In the genomic region with DNA sequence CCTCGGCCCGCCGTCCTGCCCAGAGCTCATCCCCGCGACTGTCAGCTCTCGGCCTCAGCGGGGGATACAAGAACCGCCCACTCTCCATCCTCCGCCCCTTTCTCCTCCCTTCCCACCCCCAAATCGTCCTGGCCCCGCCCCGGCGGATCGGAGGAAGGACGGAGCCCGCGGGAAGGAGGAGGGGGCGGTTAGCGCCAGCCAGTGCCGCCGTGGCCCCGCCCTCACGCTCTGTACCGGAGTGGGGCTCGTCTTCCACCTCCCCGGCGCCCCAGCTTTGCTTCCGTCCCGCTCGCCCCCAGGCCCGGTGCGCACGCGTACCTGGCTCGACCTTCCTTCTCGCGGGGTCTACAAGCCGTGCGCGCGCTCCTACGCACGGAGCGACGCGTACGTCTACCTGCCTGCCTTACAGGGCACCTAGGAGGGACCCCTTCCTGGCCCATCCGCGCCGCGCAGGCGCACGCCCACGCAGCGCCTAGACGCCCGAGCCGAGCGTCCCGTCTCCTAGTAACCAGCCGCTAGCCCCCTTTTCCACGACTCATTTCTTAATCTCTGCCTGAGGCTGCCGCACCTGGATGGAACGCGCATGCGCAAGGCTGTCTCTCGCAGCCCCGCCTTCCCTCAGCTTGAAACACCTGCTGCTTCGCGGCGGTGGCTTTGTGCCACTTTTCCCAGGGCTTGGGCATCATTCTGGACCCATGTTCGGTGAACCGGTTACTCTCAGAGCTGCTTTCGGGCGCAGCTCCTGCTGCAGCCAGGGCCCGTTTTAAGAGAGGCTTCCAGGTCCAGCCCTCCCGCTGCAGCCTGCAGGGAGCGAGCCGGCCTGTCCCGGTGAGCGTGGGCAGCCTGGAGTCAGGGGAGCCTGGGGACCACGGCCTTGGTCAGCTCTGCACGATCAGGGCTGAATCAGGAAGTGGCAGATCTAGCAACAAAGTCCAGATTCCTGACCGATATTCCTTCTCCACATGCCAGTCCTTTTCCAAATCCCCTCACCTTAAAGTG, we compare ENCODE assay signal across 8 cellular contexts. TPM values are rescaled to one million over a fixed set of nuclear protein-coding genes. Genes with fewer than 3 reads are reported as not detected.
DNase-seq lines count a peak whose midpoint lies in the region; FAIRE-seq and TF ChIP-seq lines count a peak whose summit lies in the region.

A gene with protein sequence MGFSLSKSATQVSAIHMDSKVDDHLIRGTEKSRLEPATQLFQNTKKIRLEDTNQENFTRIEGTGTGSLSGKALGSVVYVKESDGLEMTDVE (plus strand): TSS at position 598 of the 999 bp plus-strand sequence. CDS start 8,852 bp downstream, outside the sequence.

- TF ChIP-seq CTCF in HFFc6 (IDR thresholded peaks at IDR 0.05) = no peak

- no peak for FAIRE-seq in frontal cortex (lab: Jason Lieb, UNC)

- H3K4me3 ChIP-seq in SJCRH30 = peak within 1 kb of the TSS; percentile 78
- H3K4me3 ChIP-seq in neuronal stem cell (ENCODE audit: low read length in 2 of 2) = peak within 1 kb of the TSS; percentile 96
- peak within 1 kb of the TSS; percentile 77 to 99 (median 91) for H3K4me3 ChIP-seq in subcutaneous abdominal adipose tissue (ENCODE audit: low read depth in 1 of 5, low read length in 5 of 5)

- H3K79me1 ChIP-seq in neuronal stem cell (ENCODE audit: low read depth, low read length) = no peaks in the 10 kb centered on the region

- no peaks in the 10 kb centered on the region for H3K9me3 Mint-ChIP-seq in HFFc6

- no peak within 1 kb of the TSS for H3K4ac ChIP-seq in neuronal stem cell (ENCODE audit: low read length)

- H3K23ac ChIP-seq in neuronal stem cell (ENCODE audit: low read depth, low read length, poor library complexity) = peak within 1 kb of the TSS; percentile 83

- H3K9me3 ChIP-seq in SJCRH30 (replicated peaks) (no peaks in the 10 kb centered on the region), neuronal stem cell (replicated peaks in 1 of 2; ENCODE audit: control insufficient read depth in 2 of 2, insufficient read depth in 1 of 2, low read depth in 1 of 2, low read length in 2 of 2) (no peaks in the 10 kb centered on the region), subcutaneous abdominal adipose tissue (ENCODE audit: control insufficient read depth in 5 of 5, low read length in 5 of 5) (no peaks in the 10 kb centered on the region)

- H3K27ac ChIP-seq in SJCRH30 (peak within 1 kb of the TSS; percentile 32), neuronal stem cell (replicated peaks; ENCODE audit: low read length) (peak within 1 kb of the TSS; percentile 88), subcutaneous abdominal adipose tissue (ENCODE audit: low read depth, low read length) (peak within 1 kb of the TSS; percentile 70)

- DNase-seq in GM04504 (ENCODE audit: low read depth) = peak; percentile 42
- peak; percentile 58 for DNase-seq in HFFc6
- peak; percentile 75 for DNase-seq in MV-4-11 (lab: John Stamatoyannopoulos, UW)
- DNase-seq in SJCRH30 = peak; percentile 94 to 95
- peak; percentile 97 for DNase-seq in activated naive CD4-positive, alpha-beta T cell treated with Interleukin-2 at 50 U/mL for 16 hours
- peak; percentile 85 to 86 for DNase-seq in frontal cortex (ENCODE audit: low spot score in 2 of 2)
- DNase-seq in neuronal stem cell (ENCODE audit: low spot score) = peak; percentile 95

- peak within 1 kb of the TSS; percentile 32 for H3K27ac Mint-ChIP-seq in HFFc6

- H3K18ac ChIP-seq in neuronal stem cell (ENCODE audit: low read length) = peak within 1 kb of the TSS; percentile 95

- peak within 1 kb of the TSS; percentile 91 for H3K9ac ChIP-seq in neuronal stem cell (ENCODE audit: low read depth, low read length, poor library complexity)
- H3K9ac ChIP-seq in subcutaneous abdominal adipose tissue (ENCODE audit: low read length in 5 of 5) = peak within 1 kb of the TSS; percentile 39 to 87 (median 79)

- peak within 1 kb of the TSS; percentile 74 for H2BK120ac ChIP-seq in neuronal stem cell (ENCODE audit: low read depth, low read length)

- WGBS in neuronal stem cell (ENCODE audit: extremely low coverage in 2 of 2, insufficient read length in 2 of 2, insufficient replicate concordance in 1 of 2), 2 donors = no CpG with 5 or more reads among the region's 84 CpGs

- no peak within 1 kb of the TSS for H4K91ac ChIP-seq in neuronal stem cell (ENCODE audit: low read depth, low read length, poor library complexity)

- H2BK15ac ChIP-seq in neuronal stem cell (ENCODE audit: low read length) = no peak within 1 kb of the TSS

- peak within 1 kb of the TSS; percentile 97 for H3K4me2 ChIP-seq in neuronal stem cell (ENCODE audit: insufficient read depth, low read length, poor library complexity, severe bottlenecking)

- H3K36me3 Mint-ChIP-seq in HFFc6 (ENCODE audit: low read depth) = no peaks in the 10 kb centered on the region

- H4K8ac ChIP-seq in neuronal stem cell (ENCODE audit: low read depth, low read length) = peak within 1 kb of the TSS; percentile 68

- H2BK5ac ChIP-seq in neuronal stem cell (ENCODE audit: low read length) = peak within 1 kb of the TSS; percentile 66

- peaks cover 11% of the 10 kb centered on the region for H3K27me3 Mint-ChIP-seq in HFFc6 (ENCODE audit: insufficient read depth)

- no peaks in the 10 kb centered on the region for H3K27me3 ChIP-seq in SJCRH30
- no peaks in the 10 kb centered on the region for H3K27me3 ChIP-seq in neuronal stem cell (ENCODE audit: control insufficient read depth in 3 of 3, insufficient read depth in 3 of 3, low read depth in 1 of 3, low read length in 3 of 3)
- no peaks in the 10 kb centered on the region for H3K27me3 ChIP-seq in subcutaneous abdominal adipose tissue (ENCODE audit: control insufficient read depth in 5 of 5, insufficient read depth in 4 of 5, low read length in 5 of 5)

- peaks cover 3% of the 10 kb centered on the region for H3K4me1 ChIP-seq in SJCRH30
- peaks cover 0 to 2% of the 10 kb centered on the region in 2 donors for H3K4me1 ChIP-seq in neuronal stem cell (ENCODE audit: control insufficient read depth in 2 of 2, insufficient read depth in 1 of 2, low read depth in 1 of 2, low read length in 2 of 2)
- peaks cover 3 to 21% (median 17%) of the 10 kb centered on the region in 5 donors for H3K4me1 ChIP-seq in subcutaneous abdominal adipose tissue (ENCODE audit: control insufficient read depth in 5 of 5, insufficient read depth in 5 of 5, low read length in 5 of 5)

- no peak within 1 kb of the TSS for H2AK5ac ChIP-seq in neuronal stem cell (ENCODE audit: low read depth, low read length)

- H3K36me3 ChIP-seq in SJCRH30 = no peaks in the 10 kb centered on the region
- H3K36me3 ChIP-seq in neuronal stem cell (replicated peaks in 1 of 2; ENCODE audit: control insufficient read depth in 2 of 2, insufficient read depth in 2 of 2, low read length in 2 of 2) = no peaks in the 10 kb centered on the region
- H3K36me3 ChIP-seq in subcutaneous abdominal adipose tissue (ENCODE audit: control insufficient read depth in 5 of 5, insufficient read depth in 5 of 5, low read length in 5 of 5) = no peaks in the 10 kb centered on the region

- no peak within 1 kb of the TSS for H3K14ac ChIP-seq in neuronal stem cell (ENCODE audit: low read length)

- peak within 1 kb of the TSS; percentile 10 for H2BK12ac ChIP-seq in neuronal stem cell (ENCODE audit: low read length)

- peak within 1 kb of the TSS; percentile 100 for H2AFZ ChIP-seq in neuronal stem cell (ENCODE audit: low read length)

- peak within 1 kb of the TSS; percentile 93 for H3K4me3 Mint-ChIP-seq in HFFc6

- peaks cover 9% of the 10 kb centered on the region; the same call in 1 of the 2 replicates for H3K4me1 Mint-ChIP-seq in HFFc6 (ENCODE audit: low read depth)

RNA-seq across cellular contexts. Expression of the gene that starts here (rescaled TPM):
- total RNA-seq in HFFc6 (2021; fragmentation: NEBNext Ultra II Directional; extraction: Animal tissue kit (Norgen Biotek cat#: 25700)) = not detected
- 0.24 and 0.25 TPM in 2 replicates for total RNA-seq in SJCRH30 (2014; rRNA removed; shearing (Covaris generic))
- total RNA-seq in frontal cortex = 4.5 TPM
- 1.7 TPM for polyA plus RNA-seq in neuronal stem cell (2013, experiment 1 of 2)
- 1.9 TPM for polyA plus RNA-seq in neuronal stem cell (2013, experiment 2 of 2)

Comparison
In these comparisons a context has a peak if more than half of its experiments do, and no peak if none do; other contexts are left out.
1. Peak in every context shown above with its lines: DNase-seq, H3K4me3 ChIP-seq and H3K27ac ChIP-seq.
2. Peak in DNase-seq in HFFc6; RNA of the gene not detected or under 1 TPM.
3. Peak in DNase-seq, H3K4me3 ChIP-seq and H3K27ac ChIP-seq in SJCRH30; RNA of the gene not detected or under 1 TPM.
4. DNase-seq: peak in every context shown above with its lines; median percentile 97 in activated naive CD4-positive, alpha-beta T cell treated with Interleukin-2 at 50 U/mL for 16 hours; 95 in neuronal stem cell; 94 in SJCRH30; 86 in frontal cortex; 75 in MV-4-11; 58 in HFFc6; 42 in GM04504.
5. H3K27ac ChIP-seq: peak in every context shown above with its lines; median percentile 88 in neuronal stem cell; 70 in subcutaneous abdominal adipose tissue; 32 in SJCRH30.